16 cellular contexts compared by ENCODE assay signal in genomic region chr22:37317698-37318210, GRCh38. TPM values are rescaled to one million over a fixed set of nuclear protein-coding genes. Genes with fewer than 3 reads are reported as not detected.
DNase-seq lines count a peak whose midpoint lies in the region; ATAC-seq, FAIRE-seq and TF ChIP-seq lines count a peak whose summit lies in the region.
"Had no signal": no experiment of that assay in that cellular context is flagged by ENCODE, and none has a peak within 500 bp of the region (broad histone marks: within the 10 kb centered on the region; RNA-seq: fewer than 3 reads in every experiment).

No MANE protein-coding gene starts in this region.

- peak overlapping the region in 1 of 2 experiments; percentile 66 for H3K18ac ChIP-seq in mesenchymal stem cell (ENCODE audit: low read depth in 1 of 2, low read length in 2 of 2)

- in situ Hi-C loops in K562 (cut with MboI): no loop called here

- 3% methylated on average over 5 of the region's 6 CpGs for WGBS in K562 (ENCODE audit: insufficient coverage, low coverage, missing lambda C conversion rate)
- WGBS in mesenchymal stem cell: 80% methylated on average over 6 of the region's 6 CpGs

- ATAC-seq in HCT116 (peak; percentile 3), K562 (no peak)

- no peaks in the 10 kb centered on the region for H3K79me1 ChIP-seq in mesenchymal stem cell (replicated peaks; ENCODE audit: low read length, poor library complexity, severe bottlenecking)

- POLR2A ChIA-PET in activated CD4-positive, alpha-beta T cell treated with anti-CD3 and anti-CD28 coated beads, Interleukin-2, amount 10 ng/mL, durations not matched to agents 7 days and 5 days (lab: Charles Lee): no interaction called here
- POLR2A ChIA-PET in HCT116 (lab: Charles Lee): interaction anchor here (0.9 to 5.0 kb wide), 10 partner anchors 12 to 253 kb away, joined by 3 to 152 read pairs (median 3); no protein-coding TSS in a partner anchor
- POLR2A ChIA-PET in K562 (lab: Yijun Ruan, JAX): no interaction called here
- POLR2A ChIA-PET in CD8-positive, alpha-beta memory T cell (lab: Charles Lee): interaction anchor here (1.1 kb wide), 1 partner anchor 50 kb away, joined by 3 read pairs; no protein-coding TSS in a partner anchor
- POLR2A ChIA-PET in GM10248 (lab: Yijun Ruan, JAX): no interaction called here

- peak overlapping the region; percentile 8 for H3K27ac Mint-ChIP-seq in activated CD4-positive, alpha-beta T cell treated with anti-CD3 and anti-CD28 coated beads, Interleukin-2, amount 10 ng/mL, durations not matched to agents 24 days and 14 days
- no peak overlapping the region for H3K27ac Mint-ChIP-seq in activated CD4-positive, alpha-beta T cell treated with anti-CD3 and anti-CD28 coated beads, Interleukin-2, amount 10 ng/mL, durations not matched to agents 7 days and 5 days
- peak overlapping the region in 1 of 8 donors; percentile 92 for H3K27ac Mint-ChIP-seq in CD8-positive, alpha-beta memory T cell

- RAD21 ChIA-PET in HCT116 (lab: Charles Lee; ENCODE audit: low non-redundant PET in 1 of 2, low total read pairs in 2 of 2, uncharacterized antibody in 2 of 2, unreplicated experiment in 2 of 2): interaction anchor here (0.6 to 4.3 kb wide), 13 partner anchors 10 to 249 kb away, joined by 3 to 63 read pairs (median 4); no protein-coding TSS in a partner anchor

- 0 out of 4 replicates have a peak overlapping the region, but pooled peaks of 1 of the 2 experiments have one; percentile 2 for H3K4me3 ChIP-seq in HCT116 (replicated peaks in 1 of 2; ENCODE audit: low read depth in 1 of 2, low read length in 2 of 2)
- no peak overlapping the region for H3K4me3 ChIP-seq in K562
- H3K4me3 ChIP-seq in mesenchymal stem cell (ENCODE audit: insufficient read depth in 1 of 2, low read depth in 1 of 2, low read length in 2 of 2): no peak overlapping the region
- no peak overlapping the region for H3K4me3 ChIP-seq in CD8-positive, alpha-beta memory T cell (ENCODE audit: low read length)
- H3K4me3 ChIP-seq: SK-N-MC had no signal

- peaks cover 30% of the 10 kb centered on the region; the same call in 1 of the 2 replicates for H3K79me2 ChIP-seq in HCT116 (ENCODE audit: insufficient read depth, low read length)
- no peaks in the 10 kb centered on the region for H3K79me2 ChIP-seq in K562 (ENCODE audit: control insufficient read depth, insufficient read depth, low read length)

- no peak overlapping the region for H2BK120ac ChIP-seq in mesenchymal stem cell (ENCODE audit: low read depth, low read length)

- BruUV-seq in HCT116 (replicated peaks; lab: Mats Ljungman, UMichigan): no TSS peak
- no TSS peak for BruUV-seq in K562 (replicated peaks; lab: Mats Ljungman, UMichigan)

- H4K8ac ChIP-seq in mesenchymal stem cell (ENCODE audit: low read length): no peak overlapping the region

- no peak for FAIRE-seq in K562 (lab: Jason Lieb, UNC)
- FAIRE-seq: D721Med had no signal

- no peaks in the 10 kb centered on the region for H4K20me1 ChIP-seq in HCT116 (ENCODE audit: insufficient read depth)
- H4K20me1 ChIP-seq in K562 (replicated peaks; ENCODE audit: control insufficient read depth, insufficient read depth, low read length): peaks cover 5% of the 10 kb centered on the region; the same call in 1 of the 2 replicates

- no peaks in the 10 kb centered on the region for H3K9me2 ChIP-seq in HCT116 (ENCODE audit: insufficient read depth)

- CTCF ChIA-PET in activated CD4-positive, alpha-beta T cell treated with anti-CD3 and anti-CD28 coated beads, Interleukin-2, amount 10 ng/mL, durations not matched to agents 7 days and 5 days (lab: Charles Lee): interaction anchor here (0.6 to 2.5 kb wide), 11 partner anchors 8 to 344 kb away, joined by 3 to 17 read pairs (median 4); no protein-coding TSS in a partner anchor
- CTCF ChIA-PET in HCT116 (lab: Charles Lee): interaction anchor here (1.0 to 4.2 kb wide), 16 partner anchors 8 to 289 kb away, joined by 3 to 147 read pairs (median 8); partner anchors contain the start of gene ELFN2
- CTCF ChIA-PET in K562 (lab: Yijun Ruan, JAX; ENCODE audit: low intra/inter-chr PET ratio): interaction anchor here (0.7 to 1.9 kb wide), 2 partner anchors 138 to 140 kb away, joined by 3 to 16 read pairs; no protein-coding TSS in a partner anchor
- CTCF ChIA-PET in CD8-positive, alpha-beta memory T cell (lab: Charles Lee): interaction anchor here (0.7 to 3.0 kb wide), 13 partner anchors 8 to 250 kb away, joined by 3 to 19 read pairs (median 5); no protein-coding TSS in a partner anchor
- CTCF ChIA-PET in GM10248 (lab: Yijun Ruan, JAX): interaction anchor here (0.6 to 7.6 kb wide), 24 partner anchors 14 to 274 kb away, joined by 3 to 77 read pairs (median 5); no protein-coding TSS in a partner anchor

- H2BK15ac ChIP-seq in mesenchymal stem cell (ENCODE audit: low read depth, poor library complexity, severe bottlenecking): no peak overlapping the region

- H3K27me3 ChIP-seq in HCT116 (ENCODE audit: insufficient read depth, low read length) (no peaks in the 10 kb centered on the region), K562 (ENCODE audit: control insufficient read depth in 2 of 2, insufficient read depth in 2 of 2, low read length in 2 of 2) (peaks cover 4 to 25% of the 10 kb centered on the region in 2 experiments; a peak in 4 of 5 replicates), mesenchymal stem cell (ENCODE audit: control insufficient read depth in 1 of 2, insufficient read depth in 1 of 2, low read length in 2 of 2) (peaks cover 0 to 38% of the 10 kb centered on the region in 2 experiments)
- H3K27me3 ChIP-seq in CD8-positive, alpha-beta memory T cell (ENCODE audit: insufficient read depth, low read length, poor library complexity, severe bottlenecking): no peaks in the 10 kb centered on the region

- H2AK5ac ChIP-seq in mesenchymal stem cell (ENCODE audit: low read length, severe bottlenecking): peak overlapping the region; percentile 14

- H3K4me1 ChIP-seq in HCT116 (ENCODE audit: control insufficient read depth in 1 of 2, insufficient read depth in 2 of 2, low read length in 2 of 2): peaks cover 68 to 85% of the 10 kb centered on the region in 2 experiments
- H3K4me1 ChIP-seq in K562 (replicated peaks in 1 of 2; ENCODE audit: control insufficient read depth in 2 of 2, insufficient read depth in 2 of 2, low read length in 2 of 2): no peaks in the 10 kb centered on the region; a peak in 1 of 5 replicates
- H3K4me1 ChIP-seq in mesenchymal stem cell (ENCODE audit: control insufficient read depth, insufficient read depth, low read depth, low read length): peaks cover 50% of the 10 kb centered on the region
- peaks cover 28% of the 10 kb centered on the region for H3K4me1 ChIP-seq in CD8-positive, alpha-beta memory T cell (ENCODE audit: insufficient read depth, low read length)

- TF ChIP-seq CTCF in HCT116 (IDR thresholded peaks at IDR 0.05 in 2 of 3, conservative IDR thresholded peaks at IDR 0.05 in 1 of 3; ENCODE audit: borderline replicate concordance in 1 of 3, insufficient read depth in 1 of 3, low read depth in 2 of 3, low read length in 2 of 3): no peak
- TF ChIP-seq CTCF in K562 (IDR thresholded peaks at IDR 0.05 in 2 of 3, conservative IDR thresholded peaks at IDR 0.05 in 1 of 3; ENCODE audit: insufficient read depth in 2 of 3, low read depth in 1 of 3, low read length in 3 of 3): no peak
- no peak for TF ChIP-seq CTCF in GM10248 (IDR thresholded peaks at IDR 0.05; ENCODE audit: control extremely low read depth, extremely low read depth, low read depth, missing control alignments)

- H3K9me3 ChIP-seq in HCT116 (ENCODE audit: control insufficient read depth in 1 of 2, insufficient read depth in 1 of 2, low read depth in 1 of 2, low read length in 2 of 2) (no peaks in the 10 kb centered on the region), K562 (replicated peaks; ENCODE audit: control insufficient read depth, insufficient read depth, low read depth, low read length) (no peaks in the 10 kb centered on the region), mesenchymal stem cell (ENCODE audit: control insufficient read depth, low read length) (no peaks in the 10 kb centered on the region)
- H3K9me3 ChIP-seq in CD8-positive, alpha-beta memory T cell (ENCODE audit: low read length): no peaks in the 10 kb centered on the region

- DNase-seq in activated CD4-positive, alpha-beta T cell treated with anti-CD3 and anti-CD28 coated beads, Interleukin-2, amount 10 ng/mL, durations not matched to agents 24 days and 14 days: no peak
- DNase-seq in activated CD4-positive, alpha-beta T cell treated with anti-CD3 and anti-CD28 coated beads, Interleukin-2, amount 10 ng/mL, durations not matched to agents 7 days and 5 days: no peak
- DNase-seq in HCT116 (ENCODE audit: low read depth, low spot score): no peak
- no peak for DNase-seq in K562 (ENCODE audit: extremely low read depth in 1 of 4, low spot score in 3 of 4)
- DNase-seq in mesenchymal stem cell: no peak
- DNase-seq in CD8-positive, alpha-beta memory T cell: no peak
- DNase-seq in GM10248 (ENCODE audit: extremely low spot score): no peak
- DNase-seq in activated T-cell treated with anti-CD3 and anti-CD28 coated beads, Interleukin-2, amount 50 U/mL, for 1 hour: no peak
- DNase-seq: AML-193, H9, NCI-H1694, NCI-H446, SHP77 treated with DMSO at 0.1 percent for 48 hours had no signal

- H3K27ac ChIP-seq in HCT116 (ENCODE audit: low read depth, low read length): peak overlapping the region; percentile 100
- no peak overlapping the region for H3K27ac ChIP-seq in K562 (ENCODE audit: extremely low read depth, low read depth, low read length)
- peak overlapping the region; percentile 77 for H3K27ac ChIP-seq in mesenchymal stem cell (ENCODE audit: low read length, poor library complexity, severe bottlenecking)
- H3K27ac ChIP-seq in CD8-positive, alpha-beta memory T cell (ENCODE audit: low read depth, low read length): no peak overlapping the region
- H3K27ac ChIP-seq: C4-2B, SK-N-MC had no signal

- no peak overlapping the region for H3K4me3 Mint-ChIP-seq in activated CD4-positive, alpha-beta T cell treated with anti-CD3 and anti-CD28 coated beads, Interleukin-2, amount 10 ng/mL, durations not matched to agents 24 days and 14 days
- H3K4me3 Mint-ChIP-seq in activated CD4-positive, alpha-beta T cell treated with anti-CD3 and anti-CD28 coated beads, Interleukin-2, amount 10 ng/mL, durations not matched to agents 7 days and 5 days: no peak overlapping the region
- no peak overlapping the region for H3K4me3 Mint-ChIP-seq in CD8-positive, alpha-beta memory T cell
- H3K4me3 Mint-ChIP-seq: H9 had no signal

- H3K4me2 ChIP-seq in HCT116 (ENCODE audit: low read length) (peak overlapping the region; percentile 66), K562 (ENCODE audit: insufficient read depth, low read length) (no peak overlapping the region), mesenchymal stem cell (ENCODE audit: low read length, poor library complexity, severe bottlenecking) (peak overlapping the region; percentile 13)

- peak overlapping the region in 1 of 2 experiments; percentile 58 for H2BK12ac ChIP-seq in mesenchymal stem cell (ENCODE audit: low read length in 2 of 2)

- H2AFZ ChIP-seq in HCT116 (ENCODE audit: low read depth, low read length, poor library complexity, severe bottlenecking) (no peak overlapping the region), K562 (ENCODE audit: low read depth, low read length) (no peak overlapping the region), mesenchymal stem cell (ENCODE audit: low read depth, low read length) (no peak overlapping the region)

- no peak overlapping the region for H3K4ac ChIP-seq in mesenchymal stem cell (ENCODE audit: low read depth in 1 of 2, low read length in 2 of 2)

- intact Hi-C loops in activated CD4-positive, alpha-beta T cell treated with anti-CD3 and anti-CD28 coated beads, Interleukin-2, amount 10 ng/mL, durations not matched to agents 24 days and 14 days (cut with micrococcal nuclease): loop anchor here (2.0 kb wide), 1 partner anchor 111 kb away; no protein-coding TSS in a partner anchor
- intact Hi-C loops in HCT116 (cut with micrococcal nuclease) (loop anchor here (1.0 to 2.0 kb wide), 3 partner anchors 112 to 249 kb away; no protein-coding TSS in a partner anchor), K562 (cut with micrococcal nuclease) (loop anchor here (1.0 to 2.0 kb wide), 3 partner anchors 51 to 140 kb away; no protein-coding TSS in a partner anchor)

- peaks cover 14% of the 10 kb centered on the region for H3K36me3 Mint-ChIP-seq in activated CD4-positive, alpha-beta T cell treated with anti-CD3 and anti-CD28 coated beads, Interleukin-2, amount 10 ng/mL, durations not matched to agents 24 days and 14 days (ENCODE audit: low read depth)
- H3K36me3 Mint-ChIP-seq in activated CD4-positive, alpha-beta T cell treated with anti-CD3 and anti-CD28 coated beads, Interleukin-2, amount 10 ng/mL, durations not matched to agents 7 days and 5 days (ENCODE audit: low read depth): peaks cover 18% of the 10 kb centered on the region
- H3K36me3 Mint-ChIP-seq in CD8-positive, alpha-beta memory T cell: peaks cover 0 to 18% (median 0%) of the 10 kb centered on the region in 3 donors

- peak overlapping the region; percentile 21 for H2BK5ac ChIP-seq in mesenchymal stem cell (ENCODE audit: low read depth, low read length, poor library complexity, severe bottlenecking)

- H3K9me3 Mint-ChIP-seq in activated CD4-positive, alpha-beta T cell treated with anti-CD3 and anti-CD28 coated beads, Interleukin-2, amount 10 ng/mL, durations not matched to agents 24 days and 14 days: no peaks in the 10 kb centered on the region
- H3K9me3 Mint-ChIP-seq in activated CD4-positive, alpha-beta T cell treated with anti-CD3 and anti-CD28 coated beads, Interleukin-2, amount 10 ng/mL, durations not matched to agents 7 days and 5 days: no peaks in the 10 kb centered on the region
- no peaks in the 10 kb centered on the region for H3K9me3 Mint-ChIP-seq in CD8-positive, alpha-beta memory T cell
- H3K9me3 Mint-ChIP-seq: H9 had no signal

- TF ChIP-seq EP300 in K562 (IDR thresholded peaks at IDR 0.05; ENCODE audit: low read length): no peak

- no peaks in the 10 kb centered on the region for H3K9me1 ChIP-seq in K562 (ENCODE audit: control insufficient read depth, insufficient read depth, low read length)

- peaks cover 29% of the 10 kb centered on the region for H3K4me1 Mint-ChIP-seq in activated CD4-positive, alpha-beta T cell treated with anti-CD3 and anti-CD28 coated beads, Interleukin-2, amount 10 ng/mL, durations not matched to agents 24 days and 14 days
- H3K4me1 Mint-ChIP-seq in activated CD4-positive, alpha-beta T cell treated with anti-CD3 and anti-CD28 coated beads, Interleukin-2, amount 10 ng/mL, durations not matched to agents 7 days and 5 days: peaks cover 31% of the 10 kb centered on the region
- peaks cover 18 to 41% (median 25%) of the 10 kb centered on the region in 3 donors for H3K4me1 Mint-ChIP-seq in CD8-positive, alpha-beta memory T cell

- no peak overlapping the region for H3K23ac ChIP-seq in mesenchymal stem cell (ENCODE audit: low read length in 2 of 2)

- TF ChIP-seq POLR2A in HCT116 (IDR thresholded peaks at IDR 0.05; ENCODE audit: borderline replicate concordance, extremely low read depth, insufficient read depth, insufficient read length) (peak; percentile 17), K562 (conservative IDR thresholded peaks at IDR 0.05) (no peak)

- H3K9ac ChIP-seq in HCT116 (ENCODE audit: low read length) (peak overlapping the region; percentile 63), K562 (ENCODE audit: insufficient read depth in 1 of 2, low read depth in 2 of 2, low read length in 2 of 2) (no peak overlapping the region), mesenchymal stem cell (ENCODE audit: low read length) (no peak overlapping the region)

- H3K36me3 ChIP-seq in HCT116 (ENCODE audit: control insufficient read depth in 1 of 2, insufficient read depth in 2 of 2, low read length in 2 of 2): no peaks in the 10 kb centered on the region; a peak in 1 of 4 replicates
- H3K36me3 ChIP-seq in K562 (ENCODE audit: control insufficient read depth, insufficient read depth, low read length): no peaks in the 10 kb centered on the region
- no peaks in the 10 kb centered on the region for H3K36me3 ChIP-seq in mesenchymal stem cell (ENCODE audit: control insufficient read depth in 1 of 2, insufficient read depth in 2 of 2, low read depth in 1 of 2, low read length in 2 of 2)
- H3K36me3 ChIP-seq in CD8-positive, alpha-beta memory T cell (ENCODE audit: insufficient read depth, low read length): peaks cover 4% of the 10 kb centered on the region

- H4K91ac ChIP-seq in mesenchymal stem cell (ENCODE audit: low read length): no peak overlapping the region

- peaks cover 21% of the 10 kb centered on the region for H3K27me3 Mint-ChIP-seq in activated CD4-positive, alpha-beta T cell treated with anti-CD3 and anti-CD28 coated beads, Interleukin-2, amount 10 ng/mL, durations not matched to agents 24 days and 14 days
- H3K27me3 Mint-ChIP-seq in activated CD4-positive, alpha-beta T cell treated with anti-CD3 and anti-CD28 coated beads, Interleukin-2, amount 10 ng/mL, durations not matched to agents 7 days and 5 days: peaks cover 10% of the 10 kb centered on the region
- H3K27me3 Mint-ChIP-seq in CD8-positive, alpha-beta memory T cell: peaks cover 3 to 4% of the 10 kb centered on the region in 2 donors

- peak overlapping the region in 1 of 2 experiments; percentile 61 for H3K14ac ChIP-seq in mesenchymal stem cell (ENCODE audit: low read length in 2 of 2)

- no peak for TF ChIP-seq RAD21 in HCT116 (IDR thresholded peaks at IDR 0.05; ENCODE audit: low read depth)
- no peak for TF ChIP-seq RAD21 in K562 (CRISPR knock-in tag; conservative IDR thresholded peaks at IDR 0.05 in 1 of 2, IDR thresholded peaks at IDR 0.05 in 1 of 2)

RNA-seq across cellular contexts. Expression of gene CYTH4, which starts 35.4 kb away (rescaled TPM):
- 43.5 and 44.9 TPM in 2 replicates for total RNA-seq in activated CD4-positive, alpha-beta T cell treated with anti-CD3 and anti-CD28 coated beads, Interleukin-2, amount 10 ng/mL, durations not matched to agents 24 days and 14 days
- 100 to 1,000 TPM; 106 to 110 TPM for total RNA-seq in activated CD4-positive, alpha-beta T cell treated with anti-CD3 and anti-CD28 coated beads, Interleukin-2, amount 10 ng/mL, durations not matched to agents 7 days and 5 days
- total RNA-seq in HCT116 (2021; ENCODE audit: unreplicated experiment) (3.8 TPM), K562 (2014; rRNA removed) (0.33 and 0.68 TPM in 2 replicates), K562 (2014; rRNA removed; fragmentation: Illumina TruSeq; extraction: Trizol) (0.10 and 0.18 TPM in 2 replicates), K562 (2015; rRNA removed; fragmentation: Illumina TruSeq; extraction: Trizol) (0.54 and 0.60 TPM in 2 replicates), K562 (2021) (0.58 and 0.75 TPM in 2 replicates)
- polyA plus RNA-seq in HCT116 (2012): 4.9 and 6.4 TPM in 2 replicates
- 1.6 and 4.0 TPM in 2 replicates for total RNA-seq in K562 (2011; cell fraction: chromatin; rRNA removed; ENCODE audit: low replicate concordance)
- 0.39 and 1.7 TPM in 2 replicates for total RNA-seq in K562 (2011; cell fraction: nucleolus; rRNA removed)
- 1.1 and 1.5 TPM in 2 replicates for total RNA-seq in K562 (2011; cell fraction: nucleoplasm; rRNA removed)
- polyA plus RNA-seq in K562 (2011; rRNA removed) (2.0 and 2.5 TPM in 2 replicates), K562 (2014; fragmentation: Illumina TruSeq; extraction: Trizol) (0.28 and 0.33 TPM in 2 replicates), K562 (2014; fragmentation: Nextera tagmentation; extraction: Ambion mirVana) (under 1 TPM in 1 of 2 experiments, not detected in 1; 0.03 TPM), K562 (2014; rRNA removed) (0.73 and 1.1 TPM in 2 replicates)
- polyA plus RNA-seq in K562 (2011; cell fraction: cytosol; rRNA removed): 1.4 and 2.9 TPM in 2 replicates
- polyA plus RNA-seq in K562 (2011; cell fraction: nucleus; rRNA removed): 6.2 and 14.7 TPM in 2 replicates
- polyA plus RNA-seq in K562 (2012): 1.3 and 1.6 TPM in 2 replicates
- polyA minus RNA-seq in K562 (2011; rRNA and poly(A)+ RNA removed): 1.7 and 1.8 TPM in 2 replicates
- 1.6 TPM in 1 of 2 replicates, not detected in the other for polyA minus RNA-seq in K562 (2011; cell fraction: cytosol; rRNA and poly(A)+ RNA removed)
- polyA minus RNA-seq in K562 (2011; cell fraction: nucleus; rRNA and poly(A)+ RNA removed): 1.6 and 2.6 TPM in 2 replicates
- polyA plus RNA-seq in mesenchymal stem cell (2013, experiment 1 of 2): 0.65 TPM
- polyA plus RNA-seq in mesenchymal stem cell (2013, experiment 2 of 2): 0.41 TPM
- total RNA-seq in CD8-positive, alpha-beta memory T cell: 10 to 100 TPM; 23.1 to 24.7 TPM
- polyA plus RNA-seq in CD8-positive, alpha-beta memory T cell: 80.2 TPM
- total RNA-seq: H9 had no signal

Comparison
In these comparisons a context has a peak if more than half of its experiments do, and no peak if none do; other contexts are left out.
1. H3K27ac ChIP-seq: peak in HCT116 (single experiment) and mesenchymal stem cell (single experiment); none in K562 (single experiment) and CD8-positive, alpha-beta memory T cell (single experiment).
2. POLR2A ChIA-PET loops: an anchor here in HCT116 (0.9 to 5.0 kb wide) and CD8-positive, alpha-beta memory T cell (1.1 kb wide); none called in activated CD4-positive, alpha-beta T cell treated with anti-CD3 and anti-CD28 coated beads, Interleukin-2, amount 10 ng/mL, durations not matched to agents 7 days and 5 days, K562 and GM10248.